ENCODE assay signal across 20 cellular contexts in genomic region chr9:90861826-90862740, GRCh38.
"Had no signal": no experiment of that assay in that cellular context is flagged by ENCODE, and none has a peak within 500 bp of the region (broad histone marks: within the 10 kb centered on the region; RNA-seq: fewer than 3 reads in every experiment).

No MANE protein-coding gene starts in this region.

- H3K36me3 Mint-ChIP-seq: activated naive CD4-positive, alpha-beta T cell treated with anti-CD3 and anti-CD28 coated beads, Interleukin-2, amount 50 U/mL, for 24 hours had no signal

- DNase-seq: activated CD4-positive, alpha-beta T cell treated with anti-CD3 and anti-CD28 coated beads for 48 hours; activated CD4-positive, alpha-beta T cell treated with anti-CD3 and anti-CD28 coated beads, Interleukin-2, amount 50 U/mL, for 48 hours; activated naive CD8-positive, alpha-beta T cell treated with anti-CD3 and anti-CD28 coated beads, Interleukin-2, amount 50 U/mL, for 24 hours; activated T-cell treated with anti-CD3 and anti-CD28 coated beads, Interleukin-2, amount 50 U/mL, for 48 hours; amygdala; effector CD8-positive, alpha-beta T cell; left ventricle myocardium inferior; nephron progenitor cell; nucleus accumbens; psoas muscle; stimulated activated CD4-positive, alpha-beta T cell treated with anti-CD3 and anti-CD28 coated beads, Interleukin-15, amount 100 ng/mL, for 24 hours; stimulated activated CD4-positive, alpha-beta T cell treated with anti-CD3 and anti-CD28 coated beads, Interleukin-2, amount 100 ng/mL, for 24 hours; stimulated activated naive CD4-positive, alpha-beta T cell treated with Interleukin-2 at 50 U/mL for 16 hours; testis; transverse colon had no signal

- H3K4me3 ChIP-seq: left ventricle myocardium inferior, psoas muscle, testis, transverse colon had no signal

- H3K27me3 Mint-ChIP-seq: activated naive CD4-positive, alpha-beta T cell treated with anti-CD3 and anti-CD28 coated beads, Interleukin-2, amount 50 U/mL, for 24 hours; activated naive CD8-positive, alpha-beta T cell treated with anti-CD3 and anti-CD28 coated beads, Interleukin-2, amount 50 U/mL, for 24 hours had no signal

- H3K27ac ChIP-seq: epithelial cell of prostate, left ventricle myocardium inferior, parathyroid adenoma, psoas muscle, testis, transverse colon had no signal

- H3K36me3 ChIP-seq: left ventricle myocardium inferior had no signal

- H3K27ac Mint-ChIP-seq: activated naive CD4-positive, alpha-beta T cell treated with anti-CD3 and anti-CD28 coated beads, Interleukin-2, amount 50 U/mL, for 24 hours; activated naive CD8-positive, alpha-beta T cell treated with anti-CD3 and anti-CD28 coated beads, Interleukin-2, amount 50 U/mL, for 24 hours; activated T-helper 2 cell treated with anti-CD3 and anti-CD28 coated beads, Interferon-gamma antibody, Interleukin-2, Interleukin-4, amounts not matched to agents 10 μg/mL and 5 μg/mL and 100 μg/mL, durations not matched to agents 14 hours and 24 hours and 36 hours; nephron progenitor cell had no signal

- H3K4me1 ChIP-seq: psoas muscle, testis, transverse colon had no signal

- H2AFZ ChIP-seq: parathyroid adenoma had no signal

- H3K9me3 ChIP-seq: left ventricle myocardium inferior, psoas muscle, testis, transverse colon had no signal

- H3K4me1 Mint-ChIP-seq: nephron progenitor cell had no signal

- H3K4me3 Mint-ChIP-seq: activated naive CD4-positive, alpha-beta T cell treated with anti-CD3 and anti-CD28 coated beads, Interleukin-2, amount 50 U/mL, for 24 hours; activated naive CD8-positive, alpha-beta T cell treated with anti-CD3 and anti-CD28 coated beads, Interleukin-2, amount 50 U/mL, for 24 hours; central memory CD8-positive, alpha-beta T cell; nephron progenitor cell had no signal

- H3K9me3 Mint-ChIP-seq: activated naive CD4-positive, alpha-beta T cell treated with anti-CD3 and anti-CD28 coated beads, Interleukin-2, amount 50 U/mL, for 24 hours; activated naive CD8-positive, alpha-beta T cell treated with anti-CD3 and anti-CD28 coated beads, Interleukin-2, amount 50 U/mL, for 24 hours; activated T-helper 2 cell treated with anti-CD3 and anti-CD28 coated beads, Interferon-gamma antibody, Interleukin-2, Interleukin-4, amounts not matched to agents 10 μg/mL and 5 μg/mL and 100 μg/mL, durations not matched to agents 14 hours and 24 hours and 36 hours; central memory CD8-positive, alpha-beta T cell; nephron progenitor cell had no signal

- H3K9ac ChIP-seq: parathyroid adenoma had no signal

- H3K27me3 ChIP-seq: testis, transverse colon had no signal

- ATAC-seq: psoas muscle had no signal
